ENCODE assay signal across 1 cellular context in genomic region chr1:154559496-154559950, GRCh38.
TF ChIP-seq lines count a peak whose summit lies in the region.

No MANE protein-coding gene starts in this region.

TF ChIP-seq in K562, 482 proteins besides CTCF, POLR2A, EP300 and RAD21 (continues in another document):
- TF ChIP-seq MYBL2 (IDR thresholded peaks at IDR 0.05; ENCODE audit: low read depth) (no peak), MYBL2 (CRISPR knock-in tag; IDR thresholded peaks at IDR 0.05; ENCODE audit: borderline replicate concordance) (no peak), CBX1 (IDR thresholded peaks at IDR 0.05; ENCODE audit: low read depth) (no peak), MTA3 (IDR thresholded peaks at IDR 0.05; ENCODE audit: borderline replicate concordance) (no peak; the same call in 1 of the 2 replicates), YY1 (IDR thresholded peaks at IDR 0.05; ENCODE audit: borderline replicate concordance in 1 of 3, control insufficient read depth in 1 of 3, extremely low read depth in 1 of 3, insufficient read depth in 3 of 3, insufficient read length in 1 of 3, insufficient replicate concordance in 2 of 3, low read depth in 1 of 3, low read length in 2 of 3) (peak in 1 of 3 experiments; percentile 24), ZNF224 (CRISPR knock-in tag; IDR thresholded peaks at IDR 0.05) (peak; percentile 42; the same call in 1 of the 2 replicates), PHF20 (IDR thresholded peaks at IDR 0.05; ENCODE audit: partially characterized antibody) (no peak), BRD9 (IDR thresholded peaks at IDR 0.05; ENCODE audit: low read depth, partially characterized antibody) (peak; percentile 26), STAT6 (CRISPR knock-in tag; IDR thresholded peaks at IDR 0.05) (no peak), ZNF175 (CRISPR knock-in tag; IDR thresholded peaks at IDR 0.05; ENCODE audit: low read depth) (no peak), NRF1 (conservative IDR thresholded peaks at IDR 0.05 in 1 of 2, IDR thresholded peaks at IDR 0.05 in 1 of 2) (no peak), RBM22 (IDR thresholded peaks at IDR 0.05; ENCODE audit: low read depth, low read length, poor library complexity, severe bottlenecking) (no peak), ATF1 (CRISPR knock-in tag; IDR thresholded peaks at IDR 0.05) (no peak), ATF1 (tag; IDR thresholded peaks at IDR 0.05) (no peak), OTX1 (CRISPR knock-in tag; IDR thresholded peaks at IDR 0.05) (no peak), GABPB2 (CRISPR knock-in tag; conservative IDR thresholded peaks at IDR 0.05) (no peak), POLR3G (IDR thresholded peaks at IDR 0.05; ENCODE audit: extremely low read depth, insufficient read length, insufficient replicate concordance) (no peak), TOE1 (IDR thresholded peaks at IDR 0.05; ENCODE audit: borderline replicate concordance) (no peak), TOE1 (CRISPR knock-in tag; IDR thresholded peaks at IDR 0.05; ENCODE audit: borderline replicate concordance, low read depth) (no peak), ADNP (tag; IDR thresholded peaks at IDR 0.05) (peak; percentile 87), ELF2 (CRISPR knock-in tag; IDR thresholded peaks at IDR 0.05) (no peak), STAG1 (CRISPR knock-in tag; IDR thresholded peaks at IDR 0.05; ENCODE audit: borderline replicate concordance) (peak; percentile 89; the same call in 1 of the 2 replicates), ILF3 (IDR thresholded peaks at IDR 0.05; ENCODE audit: borderline replicate concordance) (no peak), ZFP36 (IDR thresholded peaks at IDR 0.05; ENCODE audit: low read depth, low read length, partially characterized antibody) (no peak), NELFE (IDR thresholded peaks at IDR 0.05; ENCODE audit: insufficient read depth, insufficient read length) (no peak), ZNF584 (CRISPR knock-in tag; IDR thresholded peaks at IDR 0.05; ENCODE audit: low read depth) (no peak), GTF2F1 (IDR thresholded peaks at IDR 0.05; ENCODE audit: low read depth, low read length) (no peak), FOXP4 (CRISPR knock-in tag; IDR thresholded peaks at IDR 0.05; ENCODE audit: borderline replicate concordance) (0 out of 2 replicates have a peak, but pooled peaks have one; percentile 36), ETS1 (conservative IDR thresholded peaks at IDR 0.05; ENCODE audit: control insufficient read depth, low read depth, low read length) (no peak), MEIS2 (IDR thresholded peaks at IDR 0.05; ENCODE audit: partially characterized antibody) (no peak), BHLHE40 (IDR thresholded peaks at IDR 0.05; ENCODE audit: low read length) (0 out of 2 replicates have a peak, but pooled peaks have one; percentile 12), SAFB (IDR thresholded peaks at IDR 0.05; ENCODE audit: borderline replicate concordance, low read depth, low read length) (no peak), SP1 (CRISPR knock-in tag; IDR thresholded peaks at IDR 0.05) (no peak), FOXJ2 (tag; IDR thresholded peaks at IDR 0.05) (no peak), ID3 (CRISPR knock-in tag; IDR thresholded peaks at IDR 0.05) (no peak), ID3 (tag; IDR thresholded peaks at IDR 0.05) (0 out of 2 replicates have a peak, but pooled peaks have one; percentile 2), NKRF (IDR thresholded peaks at IDR 0.05; ENCODE audit: borderline replicate concordance) (no peak), AFF1 (IDR thresholded peaks at IDR 0.05; ENCODE audit: low read depth in 1 of 2, partially characterized antibody in 2 of 2) (no peak), IRF2 (CRISPR knock-in tag; IDR thresholded peaks at IDR 0.05) (no peak), DLX4 (CRISPR knock-in tag; IDR thresholded peaks at IDR 0.05) (no peak)
- TF ChIP-seq, protein P1, sequence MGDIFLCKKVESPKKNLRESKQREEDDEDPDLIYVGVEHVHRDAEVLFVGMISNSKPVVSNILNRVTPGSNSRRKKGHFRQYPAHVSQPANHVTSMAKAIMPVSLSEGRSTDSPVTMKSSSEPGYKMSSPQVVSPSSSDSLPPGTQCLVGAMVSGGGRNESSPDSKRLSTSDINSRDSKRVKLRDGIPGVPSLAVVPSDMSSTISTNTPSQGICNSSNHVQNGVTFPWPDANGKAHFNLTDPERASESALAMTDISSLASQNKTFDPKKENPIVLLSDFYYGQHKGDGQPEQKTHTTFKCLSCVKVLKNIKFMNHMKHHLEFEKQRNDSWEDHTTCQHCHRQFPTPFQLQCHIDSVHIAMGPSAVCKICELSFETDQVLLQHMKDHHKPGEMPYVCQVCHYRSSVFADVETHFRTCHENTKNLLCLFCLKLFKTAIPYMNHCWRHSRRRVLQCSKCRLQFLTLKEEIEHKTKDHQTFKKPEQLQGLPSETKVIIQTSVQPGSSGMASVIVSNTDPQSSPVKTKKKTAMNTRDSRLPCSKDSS (IDR thresholded peaks at IDR 0.05; ENCODE audit: low read depth, partially characterized antibody), result no peak
- TF ChIP-seq, protein P2, sequence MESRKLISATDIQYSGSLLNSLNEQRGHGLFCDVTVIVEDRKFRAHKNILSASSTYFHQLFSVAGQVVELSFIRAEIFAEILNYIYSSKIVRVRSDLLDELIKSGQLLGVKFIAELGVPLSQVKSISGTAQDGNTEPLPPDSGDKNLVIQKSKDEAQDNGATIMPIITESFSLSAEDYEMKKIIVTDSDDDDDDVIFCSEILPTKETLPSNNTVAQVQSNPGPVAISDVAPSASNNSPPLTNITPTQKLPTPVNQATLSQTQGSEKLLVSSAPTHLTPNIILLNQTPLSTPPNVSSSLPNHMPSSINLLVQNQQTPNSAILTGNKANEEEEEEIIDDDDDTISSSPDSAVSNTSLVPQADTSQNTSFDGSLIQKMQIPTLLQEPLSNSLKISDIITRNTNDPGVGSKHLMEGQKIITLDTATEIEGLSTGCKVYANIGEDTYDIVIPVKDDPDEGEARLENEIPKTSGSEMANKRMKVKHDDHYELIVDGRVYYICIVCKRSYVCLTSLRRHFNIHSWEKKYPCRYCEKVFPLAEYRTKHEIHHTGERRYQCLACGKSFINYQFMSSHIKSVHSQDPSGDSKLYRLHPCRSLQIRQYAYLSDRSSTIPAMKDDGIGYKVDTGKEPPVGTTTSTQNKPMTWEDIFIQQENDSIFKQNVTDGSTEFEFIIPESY (CRISPR knock-in tag; IDR thresholded peaks at IDR 0.05), result no peak
- TF ChIP-seq, protein P3, sequence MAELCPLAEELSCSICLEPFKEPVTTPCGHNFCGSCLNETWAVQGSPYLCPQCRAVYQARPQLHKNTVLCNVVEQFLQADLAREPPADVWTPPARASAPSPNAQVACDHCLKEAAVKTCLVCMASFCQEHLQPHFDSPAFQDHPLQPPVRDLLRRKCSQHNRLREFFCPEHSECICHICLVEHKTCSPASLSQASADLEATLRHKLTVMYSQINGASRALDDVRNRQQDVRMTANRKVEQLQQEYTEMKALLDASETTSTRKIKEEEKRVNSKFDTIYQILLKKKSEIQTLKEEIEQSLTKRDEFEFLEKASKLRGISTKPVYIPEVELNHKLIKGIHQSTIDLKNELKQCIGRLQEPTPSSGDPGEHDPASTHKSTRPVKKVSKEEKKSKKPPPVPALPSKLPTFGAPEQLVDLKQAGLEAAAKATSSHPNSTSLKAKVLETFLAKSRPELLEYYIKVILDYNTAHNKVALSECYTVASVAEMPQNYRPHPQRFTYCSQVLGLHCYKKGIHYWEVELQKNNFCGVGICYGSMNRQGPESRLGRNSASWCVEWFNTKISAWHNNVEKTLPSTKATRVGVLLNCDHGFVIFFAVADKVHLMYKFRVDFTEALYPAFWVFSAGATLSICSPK (IDR thresholded peaks at IDR 0.05; ENCODE audit: borderline replicate concordance), result no peak
